10 cellular contexts compared by ENCODE assay signal in genomic region chr10:17836917-17837316, GRCh38. TPM values are rescaled to one million over a fixed set of nuclear protein-coding genes. Genes with fewer than 3 reads are reported as not detected.
DNase-seq lines count a peak whose midpoint lies in the region; ATAC-seq and TF ChIP-seq lines count a peak whose summit lies in the region.
"Had no signal": no experiment of that assay in that cellular context is flagged by ENCODE, and none has a peak within 500 bp of the region (broad histone marks: within the 10 kb centered on the region; RNA-seq: fewer than 3 reads in every experiment).

No MANE protein-coding gene starts in this region.

- intact Hi-C loops in vagina (cut with DNase I): no loop called here

- no peak overlapping the region for H3K4me3 ChIP-seq in NT2/D1 (ENCODE audit: insufficient read length, low read depth)
- H3K4me3 ChIP-seq in epithelial cell of esophagus (ENCODE audit: low read length): peak overlapping the region; percentile 12
- H3K4me3 ChIP-seq in vagina: no peak overlapping the region

- H3K9me3 ChIP-seq in NT2/D1 (ENCODE audit: insufficient read depth, low read length) (no peaks in the 10 kb centered on the region), vagina (no peaks in the 10 kb centered on the region)
- H3K9me3 ChIP-seq: neutrophil had no signal

- H3K4me1 ChIP-seq in NT2/D1 (ENCODE audit: insufficient read depth, insufficient read length): no peaks in the 10 kb centered on the region
- H3K4me1 ChIP-seq in vagina: no peaks in the 10 kb centered on the region

- no peak overlapping the region for H3K9ac ChIP-seq in NT2/D1 (ENCODE audit: insufficient read length, low read depth)

- H3K36me3 ChIP-seq in NT2/D1 (ENCODE audit: insufficient read depth, insufficient read length, low read length) (no peaks in the 10 kb centered on the region), vagina (no peaks in the 10 kb centered on the region)
- H3K36me3 ChIP-seq: neutrophil had no signal

- TF ChIP-seq CTCF in epithelial cell of esophagus (IDR thresholded peaks at IDR 0.05; ENCODE audit: insufficient read depth, low read depth, low read length, missing control alignments) (no peak), vagina (IDR thresholded peaks at IDR 0.05) (no peak)

- no peak overlapping the region for H3K27ac ChIP-seq in vagina
- H3K27ac ChIP-seq: neutrophil had no signal

- TF ChIP-seq POLR2A in vagina (IDR thresholded peaks at IDR 0.05): no peak

- DNase-seq in Ammon's horn (ENCODE audit: low spot score): peak; percentile 47
- peak; percentile 16 for DNase-seq in NT2/D1 (ENCODE audit: low read depth, low spot score)
- peak; percentile 44 for DNase-seq in epithelial cell of esophagus (ENCODE audit: low read depth)
- peak; percentile 16 for DNase-seq in mucosa of gallbladder (ENCODE audit: low spot score)
- DNase-seq in vagina (ENCODE audit: extremely low spot score in 2 of 2): no peak
- no peak for DNase-seq in NCI-H446 treated with DMSO at 0.1 percent for 48 hours (lab: John Stamatoyannopoulos, UW)
- DNase-seq in stimulated activated CD4-positive, alpha-beta T cell treated with anti-CD3 and anti-CD28 coated beads, Interleukin-15, amount 100 ng/mL, for 24 hours: no peak
- DNase-seq: activated CD8-positive, alpha-beta memory T cell treated with anti-CD3 and anti-CD28 coated beads, Interleukin-2, amount 50 U/mL, for 48 hours had no signal

- H3K27me3 ChIP-seq in NT2/D1 (ENCODE audit: insufficient read depth, insufficient read length): no peaks in the 10 kb centered on the region
- H3K27me3 ChIP-seq in vagina: no peaks in the 10 kb centered on the region

- no peak for ATAC-seq in HG02798 (IDR thresholded peaks at IDR 0.05; ENCODE audit: poor library complexity, unreplicated experiment)

RNA-seq across cellular contexts. Expression of gene MRC1, which starts 27.8 kb away (rescaled TPM):
- total RNA-seq in mucosa of gallbladder: 31.0 TPM
- total RNA-seq in vagina: 18.9 TPM

Comparison
In these comparisons a context has a peak if more than half of its experiments do, and no peak if none do; other contexts are left out.
1. DNase-seq: peak in Ammon's horn (single experiment), NT2/D1 (single experiment), epithelial cell of esophagus (single experiment) and mucosa of gallbladder (single experiment); none in vagina (0 of 2), NCI-H446 treated with DMSO at 0.1 percent for 48 hours (single experiment) and stimulated activated CD4-positive, alpha-beta T cell treated with anti-CD3 and anti-CD28 coated beads, Interleukin-15, amount 100 ng/mL, for 24 hours (single experiment).